ENCODE assay signal across 1 cellular context in genomic region chr10:132189810-132190422, GRCh38.
A peak's percentile ranks its signal among the peaks of the same experiment; 100 is the strongest.
TF ChIP-seq lines count a peak whose summit lies in the region.

No MANE protein-coding gene starts in this region.

TF ChIP-seq in HepG2, 621 proteins besides CTCF, POLR2A, EP300 and RAD21:
- peak; percentile 27 for TF ChIP-seq ZNF687 (CRISPR knock-in tag; IDR thresholded peaks at IDR 0.05)
- TF ChIP-seq HNF4A (CRISPR knock-in tag; IDR thresholded peaks at IDR 0.05) = peak; percentile 25; the same call in 1 of the 2 replicates
- peak; percentile 13; the same call in 1 of the 2 replicates for TF ChIP-seq GABPB1 (CRISPR knock-in tag; IDR thresholded peaks at IDR 0.05)
- TF ChIP-seq ZSCAN29 (CRISPR knock-in tag; conservative IDR thresholded peaks at IDR 0.05) = no peak
